14 cellular contexts compared by ENCODE assay signal in genomic region chr11:29679996-29680395, GRCh38.
DNase-seq lines count a peak whose midpoint lies in the region; ATAC-seq lines count a peak whose summit lies in the region.
"Had no signal": no experiment of that assay in that cellular context is flagged by ENCODE, and none has a peak within 500 bp of the region (broad histone marks: within the 10 kb centered on the region; RNA-seq: fewer than 3 reads in every experiment).

No MANE protein-coding gene starts in this region.

- DNase-seq in OCI-M1 (lab: John Stamatoyannopoulos, UW): peak; percentile 37
- DNase-seq in activated effector memory CD4-positive, alpha-beta T cell treated with anti-CD3 and anti-CD28 coated beads, Interleukin-2, amount 50 U/mL, for 16 hours: no peak
- DNase-seq in amygdala (lab: John Stamatoyannopoulos, UW): no peak
- no peak for DNase-seq in NCI-H1694 (lab: John Stamatoyannopoulos, UW)
- DNase-seq: activated CD4-positive, alpha-beta T cell treated with anti-CD3 and anti-CD28 coated beads, Interleukin-2, amount 50 U/mL, for 4 hours; C1 segment of cervical spinal cord; MV-4-11; NCI-H226; sigmoid colon; T-helper 2 cell had no signal

- ATAC-seq in GM18907 (IDR thresholded peaks at IDR 0.05; ENCODE audit: unreplicated experiment) (peak; percentile 74), GM21528 (IDR thresholded peaks at IDR 0.05; ENCODE audit: low FRiP score, unreplicated experiment) (peak; percentile 76), HG03066 (IDR thresholded peaks at IDR 0.05; ENCODE audit: low read depth, unreplicated experiment) (peak; percentile 83)
- ATAC-seq: Panc1 had no signal
